1 cellular context compared by ENCODE assay signal in the genomic region with DNA sequence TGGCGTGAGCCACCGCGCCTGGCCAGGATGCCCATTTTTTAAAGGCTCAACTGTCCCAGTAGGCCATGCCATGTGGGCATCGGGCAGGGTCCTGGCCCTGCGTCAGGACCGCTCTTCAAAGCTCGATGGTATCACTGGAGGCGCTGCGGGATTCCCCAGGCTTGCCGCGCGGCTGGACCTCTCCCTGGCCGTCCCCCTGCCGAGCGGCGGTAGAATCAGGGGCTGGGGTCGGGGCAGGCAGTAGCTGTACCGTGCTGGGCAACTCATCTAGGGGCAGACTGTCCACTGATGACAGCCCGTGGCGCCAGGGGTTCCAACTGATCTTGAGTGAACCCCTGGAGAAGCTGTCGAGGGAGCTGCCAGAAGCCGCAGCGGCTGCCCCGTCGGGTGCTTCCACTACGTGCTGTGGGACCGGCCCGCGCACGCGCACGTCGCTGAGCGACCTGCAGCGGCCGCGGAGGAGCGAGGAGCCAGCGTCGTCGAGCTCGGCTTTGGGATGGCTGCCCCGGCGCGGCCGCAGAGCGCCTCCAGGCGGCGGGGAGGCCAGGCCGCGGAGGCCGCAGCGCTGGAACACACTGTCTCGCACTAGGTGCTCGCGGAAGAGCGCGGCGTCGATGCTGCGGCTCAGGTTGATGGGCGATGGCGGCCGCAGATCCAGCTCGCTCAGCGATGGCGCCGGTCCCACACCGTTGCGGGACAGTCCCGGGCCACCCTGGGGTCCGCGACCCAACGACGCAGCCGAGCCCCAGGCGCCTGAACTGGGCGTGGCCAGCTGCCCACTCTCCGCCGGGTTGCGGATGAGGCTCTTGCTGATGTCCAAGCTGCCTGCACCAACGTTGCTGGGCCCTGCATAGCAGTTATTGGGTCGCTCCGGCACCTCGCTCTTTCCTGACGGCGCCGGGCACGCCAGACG.
TF ChIP-seq lines count a peak whose summit lies in the region.

No MANE protein-coding gene starts in this region.

TF ChIP-seq in HepG2, 621 proteins besides CTCF, POLR2A, EP300 and RAD21 (continued from another document and continues in another):
- TF ChIP-seq, protein P1, sequence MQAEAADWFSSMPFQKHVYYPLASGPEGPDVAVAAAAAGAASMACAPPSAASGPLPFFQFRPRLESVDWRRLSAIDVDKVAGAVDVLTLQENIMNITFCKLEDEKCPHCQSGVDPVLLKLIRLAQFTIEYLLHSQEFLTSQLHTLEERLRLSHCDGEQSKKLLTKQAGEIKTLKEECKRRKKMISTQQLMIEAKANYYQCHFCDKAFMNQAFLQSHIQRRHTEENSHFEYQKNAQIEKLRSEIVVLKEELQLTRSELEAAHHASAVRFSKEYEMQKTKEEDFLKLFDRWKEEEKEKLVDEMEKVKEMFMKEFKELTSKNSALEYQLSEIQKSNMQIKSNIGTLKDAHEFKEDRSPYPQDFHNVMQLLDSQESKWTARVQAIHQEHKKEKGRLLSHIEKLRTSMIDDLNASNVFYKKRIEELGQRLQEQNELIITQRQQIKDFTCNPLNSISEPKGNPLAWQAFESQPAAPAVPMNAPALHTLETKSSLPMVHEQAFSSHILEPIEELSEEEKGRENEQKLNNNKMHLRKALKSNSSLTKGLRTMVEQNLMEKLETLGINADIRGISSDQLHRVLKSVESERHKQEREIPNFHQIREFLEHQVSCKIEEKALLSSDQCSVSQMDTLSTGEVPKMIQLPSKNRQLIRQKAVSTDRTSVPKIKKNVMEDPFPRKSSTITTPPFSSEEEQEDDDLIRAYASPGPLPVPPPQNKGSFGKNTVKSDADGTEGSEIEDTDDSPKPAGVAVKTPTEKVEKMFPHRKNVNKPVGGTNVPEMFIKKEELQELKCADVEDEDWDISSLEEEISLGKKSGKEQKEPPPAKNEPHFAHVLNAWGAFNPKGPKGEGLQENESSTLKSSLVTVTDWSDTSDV (CRISPR knock-in tag; IDR thresholded peaks at IDR 0.05): 0 out of 2 replicates have a peak, but pooled peaks have one; percentile 9
- TF ChIP-seq NR2F6 (IDR thresholded peaks at IDR 0.05): no peak
- TF ChIP-seq NR2F6 (CRISPR knock-in tag; IDR thresholded peaks at IDR 0.05): 0 out of 2 replicates have a peak, but pooled peaks have one; percentile 5
- TF ChIP-seq ZBTB7A (CRISPR knock-in tag; IDR thresholded peaks at IDR 0.05): peak; percentile 62; the same call in 1 of the 2 replicates
- no peak; the same call in 1 of the 2 replicates for TF ChIP-seq ZNF746 (CRISPR knock-in tag; IDR thresholded peaks at IDR 0.05)
- TF ChIP-seq, protein P2, sequence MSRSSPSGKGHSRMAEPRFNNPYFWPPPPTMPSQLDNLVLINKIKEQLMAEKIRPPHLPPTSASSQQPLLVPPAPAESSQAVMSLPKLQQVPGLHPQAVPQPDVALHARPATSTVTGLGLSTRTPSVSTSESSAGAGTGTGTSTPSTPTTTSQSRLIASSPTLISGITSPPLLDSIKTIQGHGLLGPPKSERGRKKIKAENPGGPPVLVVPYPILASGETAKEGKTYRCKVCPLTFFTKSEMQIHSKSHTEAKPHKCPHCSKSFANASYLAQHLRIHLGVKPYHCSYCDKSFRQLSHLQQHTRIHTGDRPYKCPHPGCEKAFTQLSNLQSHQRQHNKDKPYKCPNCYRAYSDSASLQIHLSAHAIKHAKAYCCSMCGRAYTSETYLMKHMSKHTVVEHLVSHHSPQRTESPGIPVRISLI (CRISPR knock-in tag; IDR thresholded peaks at IDR 0.05; ENCODE audit: borderline replicate concordance): peak; percentile 60; the same call in 1 of the 2 replicates
- TF ChIP-seq, protein P3, sequence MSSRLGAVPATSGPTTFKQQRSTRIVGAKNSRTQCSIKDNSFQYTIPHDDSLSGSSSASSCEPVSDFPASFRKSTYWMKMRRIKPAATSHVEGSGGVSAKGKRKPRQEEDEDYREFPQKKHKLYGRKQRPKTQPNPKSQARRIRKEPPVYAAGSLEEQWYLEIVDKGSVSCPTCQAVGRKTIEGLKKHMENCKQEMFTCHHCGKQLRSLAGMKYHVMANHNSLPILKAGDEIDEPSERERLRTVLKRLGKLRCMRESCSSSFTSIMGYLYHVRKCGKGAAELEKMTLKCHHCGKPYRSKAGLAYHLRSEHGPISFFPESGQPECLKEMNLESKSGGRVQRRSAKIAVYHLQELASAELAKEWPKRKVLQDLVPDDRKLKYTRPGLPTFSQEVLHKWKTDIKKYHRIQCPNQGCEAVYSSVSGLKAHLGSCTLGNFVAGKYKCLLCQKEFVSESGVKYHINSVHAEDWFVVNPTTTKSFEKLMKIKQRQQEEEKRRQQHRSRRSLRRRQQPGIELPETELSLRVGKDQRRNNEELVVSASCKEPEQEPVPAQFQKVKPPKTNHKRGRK (CRISPR knock-in tag; IDR thresholded peaks at IDR 0.05): no peak; the same call in 1 of the 2 replicates
- TF ChIP-seq, protein P4, sequence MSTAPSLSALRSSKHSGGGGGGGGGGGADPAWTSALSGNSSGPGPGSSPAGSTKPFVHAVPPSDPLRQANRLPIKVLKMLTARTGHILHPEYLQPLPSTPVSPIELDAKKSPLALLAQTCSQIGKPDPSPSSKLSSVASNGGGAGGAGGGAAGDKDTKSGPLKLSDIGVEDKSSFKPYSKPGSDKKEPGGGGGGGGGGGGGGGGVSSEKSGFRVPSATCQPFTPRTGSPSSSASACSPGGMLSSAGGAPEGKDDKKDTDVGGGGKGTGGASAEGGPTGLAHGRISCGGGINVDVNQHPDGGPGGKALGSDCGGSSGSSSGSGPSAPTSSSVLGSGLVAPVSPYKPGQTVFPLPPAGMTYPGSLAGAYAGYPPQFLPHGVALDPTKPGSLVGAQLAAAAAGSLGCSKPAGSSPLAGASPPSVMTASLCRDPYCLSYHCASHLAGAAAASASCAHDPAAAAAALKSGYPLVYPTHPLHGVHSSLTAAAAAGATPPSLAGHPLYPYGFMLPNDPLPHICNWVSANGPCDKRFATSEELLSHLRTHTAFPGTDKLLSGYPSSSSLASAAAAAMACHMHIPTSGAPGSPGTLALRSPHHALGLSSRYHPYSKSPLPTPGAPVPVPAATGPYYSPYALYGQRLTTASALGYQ (CRISPR knock-in tag; IDR thresholded peaks at IDR 0.05): peak; percentile 40
- TF ChIP-seq ZNF790 (CRISPR knock-in tag; IDR thresholded peaks at IDR 0.05; ENCODE audit: borderline replicate concordance): 0 out of 2 replicates have a peak, but pooled peaks have one; percentile 3
- TF ChIP-seq, protein P5, sequence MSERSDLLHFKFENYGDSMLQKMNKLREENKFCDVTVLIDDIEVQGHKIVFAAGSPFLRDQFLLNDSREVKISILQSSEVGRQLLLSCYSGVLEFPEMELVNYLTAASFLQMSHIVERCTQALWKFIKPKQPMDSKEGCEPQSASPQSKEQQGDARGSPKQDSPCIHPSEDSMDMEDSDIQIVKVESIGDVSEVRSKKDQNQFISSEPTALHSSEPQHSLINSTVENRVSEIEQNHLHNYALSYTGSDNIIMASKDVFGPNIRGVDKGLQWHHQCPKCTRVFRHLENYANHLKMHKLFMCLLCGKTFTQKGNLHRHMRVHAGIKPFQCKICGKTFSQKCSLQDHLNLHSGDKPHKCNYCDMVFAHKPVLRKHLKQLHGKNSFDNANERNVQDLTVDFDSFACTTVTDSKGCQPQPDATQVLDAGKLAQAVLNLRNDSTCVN (CRISPR knock-in tag; IDR thresholded peaks at IDR 0.05; ENCODE audit: borderline replicate concordance): no peak; the same call in 1 of the 2 replicates
- TF ChIP-seq ZNF101 (CRISPR knock-in tag; IDR thresholded peaks at IDR 0.05; ENCODE audit: borderline replicate concordance, low read depth): no peak
- TF ChIP-seq ZNF224 (CRISPR knock-in tag; IDR thresholded peaks at IDR 0.05): no peak
- 0 out of 2 replicates have a peak, but pooled peaks have one; percentile 22 for TF ChIP-seq ZSCAN22 (CRISPR knock-in tag; IDR thresholded peaks at IDR 0.05)
- TF ChIP-seq, protein P6, sequence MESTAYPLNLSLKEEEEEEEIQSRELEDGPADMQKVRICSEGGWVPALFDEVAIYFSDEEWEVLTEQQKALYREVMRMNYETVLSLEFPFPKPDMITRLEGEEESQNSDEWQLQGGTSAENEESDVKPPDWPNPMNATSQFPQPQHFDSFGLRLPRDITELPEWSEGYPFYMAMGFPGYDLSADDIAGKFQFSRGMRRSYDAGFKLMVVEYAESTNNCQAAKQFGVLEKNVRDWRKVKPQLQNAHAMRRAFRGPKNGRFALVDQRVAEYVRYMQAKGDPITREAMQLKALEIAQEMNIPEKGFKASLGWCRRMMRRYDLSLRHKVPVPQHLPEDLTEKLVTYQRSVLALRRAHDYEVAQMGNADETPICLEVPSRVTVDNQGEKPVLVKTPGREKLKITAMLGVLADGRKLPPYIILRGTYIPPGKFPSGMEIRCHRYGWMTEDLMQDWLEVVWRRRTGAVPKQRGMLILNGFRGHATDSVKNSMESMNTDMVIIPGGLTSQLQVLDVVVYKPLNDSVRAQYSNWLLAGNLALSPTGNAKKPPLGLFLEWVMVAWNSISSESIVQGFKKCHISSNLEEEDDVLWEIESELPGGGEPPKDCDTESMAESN (CRISPR knock-in tag; conservative IDR thresholded peaks at IDR 0.05): peak; percentile 81
- TF ChIP-seq ATF7-NPFF (CRISPR knock-in tag; IDR thresholded peaks at IDR 0.05; ENCODE audit: low read depth): peak; percentile 78
- 0 out of 2 replicates have a peak, but pooled peaks have one; percentile 23 for TF ChIP-seq MZF1 (CRISPR knock-in tag; IDR thresholded peaks at IDR 0.05; ENCODE audit: borderline replicate concordance)
- no peak for TF ChIP-seq ZNF446 (CRISPR knock-in tag; IDR thresholded peaks at IDR 0.05)
- peak; percentile 87 for TF ChIP-seq PHF21A (CRISPR knock-in tag; IDR thresholded peaks at IDR 0.05)
- peak; percentile 24; the same call in 1 of the 2 replicates for TF ChIP-seq HOXA9 (CRISPR knock-in tag; IDR thresholded peaks at IDR 0.05; ENCODE audit: borderline replicate concordance)
- 0 out of 2 replicates have a peak, but pooled peaks have one; percentile 61 for TF ChIP-seq MYNN (CRISPR knock-in tag; IDR thresholded peaks at IDR 0.05; ENCODE audit: low read depth)
- peak; percentile 8; the same call in 1 of the 2 replicates for TF ChIP-seq AHR (CRISPR knock-in tag; IDR thresholded peaks at IDR 0.05)
- TF ChIP-seq, protein P7, sequence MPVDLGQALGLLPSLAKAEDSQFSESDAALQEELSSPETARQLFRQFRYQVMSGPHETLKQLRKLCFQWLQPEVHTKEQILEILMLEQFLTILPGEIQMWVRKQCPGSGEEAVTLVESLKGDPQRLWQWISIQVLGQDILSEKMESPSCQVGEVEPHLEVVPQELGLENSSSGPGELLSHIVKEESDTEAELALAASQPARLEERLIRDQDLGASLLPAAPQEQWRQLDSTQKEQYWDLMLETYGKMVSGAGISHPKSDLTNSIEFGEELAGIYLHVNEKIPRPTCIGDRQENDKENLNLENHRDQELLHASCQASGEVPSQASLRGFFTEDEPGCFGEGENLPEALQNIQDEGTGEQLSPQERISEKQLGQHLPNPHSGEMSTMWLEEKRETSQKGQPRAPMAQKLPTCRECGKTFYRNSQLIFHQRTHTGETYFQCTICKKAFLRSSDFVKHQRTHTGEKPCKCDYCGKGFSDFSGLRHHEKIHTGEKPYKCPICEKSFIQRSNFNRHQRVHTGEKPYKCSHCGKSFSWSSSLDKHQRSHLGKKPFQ (CRISPR knock-in tag; IDR thresholded peaks at IDR 0.05; ENCODE audit: insufficient replicate concordance): peak; percentile 58
- TF ChIP-seq, protein P8, sequence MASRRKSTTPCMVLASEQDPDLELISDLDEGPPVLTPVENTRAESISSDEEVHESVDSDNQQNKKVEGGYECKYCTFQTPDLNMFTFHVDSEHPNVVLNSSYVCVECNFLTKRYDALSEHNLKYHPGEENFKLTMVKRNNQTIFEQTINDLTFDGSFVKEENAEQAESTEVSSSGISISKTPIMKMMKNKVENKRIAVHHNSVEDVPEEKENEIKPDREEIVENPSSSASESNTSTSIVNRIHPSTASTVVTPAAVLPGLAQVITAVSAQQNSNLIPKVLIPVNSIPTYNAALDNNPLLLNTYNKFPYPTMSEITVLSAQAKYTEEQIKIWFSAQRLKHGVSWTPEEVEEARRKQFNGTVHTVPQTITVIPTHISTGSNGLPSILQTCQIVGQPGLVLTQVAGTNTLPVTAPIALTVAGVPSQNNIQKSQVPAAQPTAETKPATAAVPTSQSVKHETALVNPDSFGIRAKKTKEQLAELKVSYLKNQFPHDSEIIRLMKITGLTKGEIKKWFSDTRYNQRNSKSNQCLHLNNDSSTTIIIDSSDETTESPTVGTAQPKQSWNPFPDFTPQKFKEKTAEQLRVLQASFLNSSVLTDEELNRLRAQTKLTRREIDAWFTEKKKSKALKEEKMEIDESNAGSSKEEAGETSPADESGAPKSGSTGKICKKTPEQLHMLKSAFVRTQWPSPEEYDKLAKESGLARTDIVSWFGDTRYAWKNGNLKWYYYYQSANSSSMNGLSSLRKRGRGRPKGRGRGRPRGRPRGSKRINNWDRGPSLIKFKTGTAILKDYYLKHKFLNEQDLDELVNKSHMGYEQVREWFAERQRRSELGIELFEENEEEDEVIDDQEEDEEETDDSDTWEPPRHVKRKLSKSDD (CRISPR knock-in tag; IDR thresholded peaks at IDR 0.05; ENCODE audit: low read depth): peak; percentile 85; the same call in 1 of the 2 replicates
- TF ChIP-seq, protein P9, sequence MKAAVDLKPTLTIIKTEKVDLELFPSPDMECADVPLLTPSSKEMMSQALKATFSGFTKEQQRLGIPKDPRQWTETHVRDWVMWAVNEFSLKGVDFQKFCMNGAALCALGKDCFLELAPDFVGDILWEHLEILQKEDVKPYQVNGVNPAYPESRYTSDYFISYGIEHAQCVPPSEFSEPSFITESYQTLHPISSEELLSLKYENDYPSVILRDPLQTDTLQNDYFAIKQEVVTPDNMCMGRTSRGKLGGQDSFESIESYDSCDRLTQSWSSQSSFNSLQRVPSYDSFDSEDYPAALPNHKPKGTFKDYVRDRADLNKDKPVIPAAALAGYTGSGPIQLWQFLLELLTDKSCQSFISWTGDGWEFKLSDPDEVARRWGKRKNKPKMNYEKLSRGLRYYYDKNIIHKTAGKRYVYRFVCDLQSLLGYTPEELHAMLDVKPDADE (CRISPR knock-in tag; IDR thresholded peaks at IDR 0.05): peak; percentile 83; the same call in 1 of the 2 replicates
- TF ChIP-seq ZNF839 (CRISPR knock-in tag; IDR thresholded peaks at IDR 0.05; ENCODE audit: borderline replicate concordance): no peak; the same call in 1 of the 2 replicates
- TF ChIP-seq, protein P10, sequence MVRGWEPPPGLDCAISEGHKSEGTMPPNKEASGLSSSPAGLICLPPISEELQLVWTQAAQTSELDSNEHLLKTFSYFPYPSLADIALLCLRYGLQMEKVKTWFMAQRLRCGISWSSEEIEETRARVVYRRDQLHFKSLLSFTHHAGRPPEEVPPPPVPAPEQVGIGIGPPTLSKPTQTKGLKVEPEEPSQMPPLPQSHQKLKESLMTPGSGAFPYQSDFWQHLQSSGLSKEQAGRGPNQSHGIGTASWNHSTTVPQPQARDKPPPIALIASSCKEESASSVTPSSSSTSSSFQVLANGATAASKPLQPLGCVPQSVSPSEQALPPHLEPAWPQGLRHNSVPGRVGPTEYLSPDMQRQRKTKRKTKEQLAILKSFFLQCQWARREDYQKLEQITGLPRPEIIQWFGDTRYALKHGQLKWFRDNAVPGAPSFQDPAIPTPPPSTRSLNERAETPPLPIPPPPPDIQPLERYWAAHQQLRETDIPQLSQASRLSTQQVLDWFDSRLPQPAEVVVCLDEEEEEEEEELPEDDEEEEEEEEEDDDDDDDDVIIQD (CRISPR knock-in tag; IDR thresholded peaks at IDR 0.05; ENCODE audit: low read depth): peak; percentile 16; the same call in 1 of the 2 replicates
- TF ChIP-seq RCOR2 (CRISPR knock-in tag; IDR thresholded peaks at IDR 0.05): 0 out of 2 replicates have a peak, but pooled peaks have one; percentile 8
- TF ChIP-seq FOXK1 (CRISPR knock-in tag; IDR thresholded peaks at IDR 0.05; ENCODE audit: borderline replicate concordance, low read depth): peak; percentile 35; the same call in 1 of the 2 replicates
- TF ChIP-seq KLF11 (CRISPR knock-in tag; IDR thresholded peaks at IDR 0.05): no peak
- peak; percentile 22 for TF ChIP-seq PTBP1 (IDR thresholded peaks at IDR 0.05; ENCODE audit: low read depth, low read length, poor library complexity, severe bottlenecking)
- peak; percentile 52; the same call in 1 of the 2 replicates for TF ChIP-seq KLF12 (CRISPR knock-in tag; IDR thresholded peaks at IDR 0.05; ENCODE audit: borderline replicate concordance)
- TF ChIP-seq ZFP1 (CRISPR knock-in tag; IDR thresholded peaks at IDR 0.05): no peak
- TF ChIP-seq MEF2D (CRISPR knock-in tag; IDR thresholded peaks at IDR 0.05): peak; percentile 23; the same call in 1 of the 2 replicates
- TF ChIP-seq HNRNPL (IDR thresholded peaks at IDR 0.05; ENCODE audit: low read depth, low read length): peak; percentile 89
